32 cellular contexts compared by ENCODE assay signal in genomic region chr2:13066673-13067072, GRCh38.
A peak's percentile ranks its signal among the peaks of the same experiment; 100 is the strongest.
DNase-seq lines count a peak whose midpoint lies in the region; ATAC-seq and TF ChIP-seq lines count a peak whose summit lies in the region.
"Had no signal": no experiment of that assay in that cellular context is flagged by ENCODE, and none has a peak within 500 bp of the region (broad histone marks: within the 10 kb centered on the region; RNA-seq: fewer than 3 reads in every experiment).

No MANE protein-coding gene starts in this region.

- H3F3A ChIP-seq in SK-N-SH (replicated peaks; ENCODE audit: insufficient read depth), result no peaks in the 10 kb centered on the region

- no peak for TF ChIP-seq RAD21 in SK-N-SH (IDR thresholded peaks at IDR 0.05; ENCODE audit: low read length)

- TF ChIP-seq CTCF in SK-N-SH (IDR thresholded peaks at IDR 0.05), result no peak
- TF ChIP-seq CTCF in fibroblast of the aortic adventitia (IDR thresholded peaks at IDR 0.05; ENCODE audit: insufficient read depth, low read length), result no peak
- TF ChIP-seq CTCF in RWPE1 (conservative IDR thresholded peaks at IDR 0.05; ENCODE audit: low read depth), result no peak
- no peak for TF ChIP-seq CTCF in Caco-2 (IDR thresholded peaks at IDR 0.05; ENCODE audit: insufficient read depth in 1 of 2, low read depth in 1 of 2, low read length in 1 of 2, severe bottlenecking in 1 of 2, unreplicated experiment in 1 of 2)

- no TSS peak for BruUV-seq in Caco-2 (replicated peaks; lab: Mats Ljungman, UMichigan)

- no peaks in the 10 kb centered on the region for H3K9me3 Mint-ChIP-seq in Caco-2 (ENCODE audit: unreplicated experiment)
- H3K9me3 Mint-ChIP-seq: CD4-positive, alpha-beta T cell; CD8-positive, alpha-beta memory T cell; CD8-positive, alpha-beta T cell had no signal

- no peak overlapping the region for H3K27ac Mint-ChIP-seq in Caco-2 (ENCODE audit: unreplicated experiment)
- H3K27ac Mint-ChIP-seq: B cell; CD14-positive monocyte; CD4-positive, alpha-beta memory T cell; CD4-positive, alpha-beta T cell; CD4-positive, CD25-positive, alpha-beta regulatory T cell; CD8-positive, alpha-beta memory T cell; CD8-positive, alpha-beta T cell had no signal

- H3K27me3 ChIP-seq in SK-N-SH (ENCODE audit: insufficient read depth) (no peaks in the 10 kb centered on the region), Caco-2 (replicated peaks; ENCODE audit: control insufficient read depth, insufficient read depth, low read length) (no peaks in the 10 kb centered on the region)
- H3K27me3 ChIP-seq: BE2C; BLaER1; BLaER1 treated with 17β-estradiol and CSF1 and Interleukin-3, amounts not matched to agents 10 nM and 100 nM had no signal

- H3K9me3 ChIP-seq in SK-N-SH (no peaks in the 10 kb centered on the region), Caco-2 (0 out of 2 replicates have a peak, but pooled peaks cover 4% of the 10 kb centered on the region)
- H3K9me3 ChIP-seq: A549; BE2C; BLaER1; BLaER1 treated with 17β-estradiol and CSF1 and Interleukin-3, amounts not matched to agents 10 nM and 100 nM had no signal

- H2AFZ ChIP-seq in SK-N-SH (ENCODE audit: low read depth), result no peak overlapping the region

- no peak for TF ChIP-seq EP300 in SK-N-SH (IDR thresholded peaks at IDR 0.05; ENCODE audit: borderline replicate concordance in 1 of 2, low read depth in 1 of 2, low read length in 1 of 2)

- no peaks in the 10 kb centered on the region for H3K36me3 ChIP-seq in SK-N-SH (replicated peaks in 1 of 2; ENCODE audit: control insufficient read depth in 1 of 2, insufficient read depth in 2 of 2, low read length in 1 of 2)
- H3K36me3 ChIP-seq in Caco-2 (ENCODE audit: control insufficient read depth, insufficient read depth, low read length), result no peaks in the 10 kb centered on the region
- H3K36me3 ChIP-seq: BE2C; BLaER1; BLaER1 treated with 17β-estradiol and CSF1 and Interleukin-3, amounts not matched to agents 10 nM and 100 nM had no signal

- H3K9ac ChIP-seq in SK-N-SH, result no peak overlapping the region
- H3K9ac ChIP-seq: BLaER1; BLaER1 treated with 17β-estradiol and CSF1 and Interleukin-3, amounts not matched to agents 10 nM and 100 nM had no signal

- no peak overlapping the region for H3K4me3 Mint-ChIP-seq in Caco-2 (ENCODE audit: unreplicated experiment)
- H3K4me3 Mint-ChIP-seq: B cell; CD14-positive monocyte; CD4-positive, alpha-beta memory T cell; CD4-positive, alpha-beta T cell; CD4-positive, CD25-positive, alpha-beta regulatory T cell; CD8-positive, alpha-beta memory T cell; CD8-positive, alpha-beta T cell had no signal

- H3K79me2 ChIP-seq in SK-N-SH (ENCODE audit: insufficient read depth), result no peaks in the 10 kb centered on the region

- no peak overlapping the region for H3K27ac ChIP-seq in SK-N-SH (ENCODE audit: low read depth in 2 of 2, low read length in 1 of 2)
- H3K27ac ChIP-seq in RWPE1, result no peak overlapping the region
- H3K27ac ChIP-seq: 22Rv1; A549; BLaER1; BLaER1 treated with 17β-estradiol and CSF1 and Interleukin-3, amounts not matched to agents 10 nM and 100 nM; C4-2B had no signal

- no peaks in the 10 kb centered on the region for H3K27me3 Mint-ChIP-seq in Caco-2 (ENCODE audit: insufficient read depth, unreplicated experiment)

- WGBS in SK-N-SH (ENCODE audit: low lambda C conversion rate), result 5% methylated on average over 1 of the region's 1 CpG

- CTCF ChIA-PET in SK-N-SH (lab: Yijun Ruan, JAX), result no interaction called here
- CTCF ChIA-PET in RWPE1 (lab: Yijun Ruan, JAX), result no interaction called here
- CTCF ChIA-PET in Caco-2 (lab: Charles Lee), result no interaction called here

- H3K9me2 ChIP-seq in SK-N-SH, result no peaks in the 10 kb centered on the region

- H3K4me3 ChIP-seq in SK-N-SH (ENCODE audit: low read depth in 2 of 2, low read length in 1 of 2), result no peak overlapping the region
- no peak overlapping the region for H3K4me3 ChIP-seq in fibroblast of the aortic adventitia (ENCODE audit: low read depth, low read length)
- H3K4me3 ChIP-seq in Caco-2 (ENCODE audit: low read depth, low read length), result no peak overlapping the region
- H3K4me3 ChIP-seq: A549; BLaER1; BLaER1 treated with 17β-estradiol and CSF1 and Interleukin-3, amounts not matched to agents 10 nM and 100 nM had no signal

- no peak overlapping the region for H3K4me2 ChIP-seq in SK-N-SH
- H3K4me2 ChIP-seq: A549; BLaER1; BLaER1 treated with 17β-estradiol and CSF1 and Interleukin-3, amounts not matched to agents 10 nM and 100 nM had no signal

- no peaks in the 10 kb centered on the region for H3K4me1 Mint-ChIP-seq in Caco-2 (ENCODE audit: low read depth, unreplicated experiment)
- H3K4me1 Mint-ChIP-seq: B cell; CD14-positive monocyte; CD4-positive, alpha-beta memory T cell; CD4-positive, CD25-positive, alpha-beta regulatory T cell; CD8-positive, alpha-beta memory T cell had no signal

- no peak for DNase-seq in SK-N-SH
- DNase-seq in OCI-M1 (lab: John Stamatoyannopoulos, UW), result peak; percentile 21
- peak; percentile 2 for DNase-seq in fibroblast of the aortic adventitia (ENCODE audit: low read depth)
- DNase-seq in RWPE1 (ENCODE audit: low spot score), result no peak
- no peak for DNase-seq in Caco-2
- DNase-seq: 8988T; ACHN; AML-193; BE2C; C1 segment of cervical spinal cord; Calu3; CD4-positive, alpha-beta memory T cell; CD4-positive, alpha-beta T cell; CD4-positive, CD25-positive, alpha-beta regulatory T cell; CD8-positive, alpha-beta memory T cell; CD8-positive, alpha-beta T cell; COR-L47; DMS 273 treated with DMSO at 0.1 percent for 48 hours; DMS153; DMS53; DMS79; DMS79 treated with DMSO at 0.1 percent for 48 hours; DND-41; EL had no signal

- POLR2A ChIA-PET in SK-N-SH (lab: Yijun Ruan, JAX), result no interaction called here
- POLR2A ChIA-PET in RWPE1 (lab: Yijun Ruan, JAX; ENCODE audit: low non-redundant PET), result no interaction called here
- POLR2A ChIA-PET in Caco-2 (lab: Charles Lee), result no interaction called here

- no peaks in the 10 kb centered on the region for H3K36me3 Mint-ChIP-seq in Caco-2 (ENCODE audit: insufficient read depth, unreplicated experiment)
- H3K36me3 Mint-ChIP-seq: CD14-positive monocyte; CD4-positive, alpha-beta memory T cell; CD4-positive, CD25-positive, alpha-beta regulatory T cell; CD8-positive, alpha-beta memory T cell; CD8-positive, alpha-beta T cell had no signal

- ATAC-seq in SK-N-SH treated with all-trans-retinoic acid at 6 μM for 48 hours, result no peak
- ATAC-seq: A549; CD8-positive, alpha-beta T cell had no signal

- H3K4me1 ChIP-seq in SK-N-SH (ENCODE audit: control insufficient read depth in 1 of 2, insufficient read depth in 2 of 2, low read depth in 1 of 2, low read length in 1 of 2) (no peaks in the 10 kb centered on the region; a peak in 1 of 4 replicates), Caco-2 (no peaks in the 10 kb centered on the region)
- H3K4me1 ChIP-seq: A549; BLaER1; BLaER1 treated with 17β-estradiol and CSF1 and Interleukin-3, amounts not matched to agents 10 nM and 100 nM had no signal

- H4K20me1 ChIP-seq in SK-N-SH (ENCODE audit: insufficient read depth), result no peaks in the 10 kb centered on the region
- H4K20me1 ChIP-seq: BLaER1; BLaER1 treated with 17β-estradiol and CSF1 and Interleukin-3, amounts not matched to agents 10 nM and 100 nM had no signal

- intact Hi-C loops in Caco-2 (cut with micrococcal nuclease; ENCODE audit: unreplicated experiment), result no loop called here

TF ChIP-seq in SK-N-SH treated with all-trans-retinoic acid at 6 μM for 48 hours, 23 proteins besides CTCF, POLR2A, EP300 and RAD21 (continues in another document):
- TF ChIP-seq ZNF8 (CRISPR knock-in tag; IDR thresholded peaks at IDR 0.05) (no peak), ZFP30 (CRISPR knock-in tag; IDR thresholded peaks at IDR 0.05) (no peak), ZC3H10 (CRISPR knock-in tag; IDR thresholded peaks at IDR 0.05) (no peak), TOX (CRISPR knock-in tag; IDR thresholded peaks at IDR 0.05; ENCODE audit: borderline replicate concordance) (no peak), CSRNP3 (CRISPR knock-in tag; IDR thresholded peaks at IDR 0.05) (no peak), ZNF565 (CRISPR knock-in tag; conservative IDR thresholded peaks at IDR 0.05; ENCODE audit: low read depth) (no peak)

TF ChIP-seq in SK-N-SH, 30 proteins besides CTCF, POLR2A, EP300 and RAD21:
- TF ChIP-seq EZH2phosphoT487 (IDR thresholded peaks at IDR 0.05; ENCODE audit: borderline replicate concordance, low read depth) (no peak), MXI1 (IDR thresholded peaks at IDR 0.05; ENCODE audit: low read depth, low read length) (no peak), TCF12 (IDR thresholded peaks at IDR 0.05) (no peak), IRF3 (IDR thresholded peaks at IDR 0.05; ENCODE audit: low read depth, low read length) (no peak)

Comparison
In these comparisons a context has a peak if more than half of its experiments do, and no peak if none do; other contexts are left out.
1. DNase-seq: peak in OCI-M1 (single experiment) and fibroblast of the aortic adventitia (single experiment); none in SK-N-SH (single experiment), RWPE1 (single experiment) and Caco-2 (0 of 2).